ENCODE assay signal across 18 cellular contexts in the genomic region with DNA sequence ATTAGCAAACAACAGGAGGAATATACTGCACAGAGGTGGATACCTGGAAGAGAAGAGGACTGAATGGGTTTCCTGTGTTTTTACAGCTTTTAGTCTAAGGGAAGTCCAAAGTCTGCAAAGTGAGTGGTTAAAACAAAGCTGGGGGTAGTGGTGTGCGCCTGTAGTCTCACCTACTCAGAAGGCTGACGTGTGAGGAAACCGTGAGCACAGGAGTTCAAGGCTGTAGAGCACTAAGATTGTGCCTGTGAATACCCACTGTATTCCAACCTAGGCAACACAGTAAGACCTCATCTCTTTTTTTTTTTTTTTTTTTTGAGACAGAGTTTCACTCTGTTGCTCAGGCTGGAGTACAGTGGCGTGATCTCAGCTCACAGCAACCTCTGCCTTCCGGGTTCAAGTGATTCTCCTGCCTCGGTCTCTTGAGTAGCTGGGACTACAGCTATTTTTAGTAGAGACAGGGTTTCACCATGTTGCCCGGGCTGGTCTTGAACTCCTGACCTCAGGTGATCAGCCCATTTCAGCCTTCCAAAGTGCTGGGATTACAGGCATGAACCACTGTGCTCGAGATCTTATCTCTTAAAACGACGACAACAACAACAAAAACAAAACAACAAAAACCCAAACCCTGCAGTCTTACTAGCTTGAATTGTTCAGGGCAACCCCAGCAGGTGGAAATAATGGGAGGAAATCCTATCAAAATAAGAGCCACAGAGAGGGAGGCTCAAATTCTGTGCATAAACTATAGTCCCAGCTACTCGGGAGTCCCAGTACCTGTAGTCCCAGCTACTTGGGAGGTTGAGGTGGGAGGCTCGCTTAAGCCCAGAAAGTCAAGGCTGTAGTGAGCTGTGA. TPM values are rescaled to one million over a fixed set of nuclear protein-coding genes. Genes with fewer than 3 reads are reported as not detected.
DNase-seq lines count a peak whose midpoint lies in the region; ATAC-seq and FAIRE-seq lines count a peak whose summit lies in the region.
"Had no signal": no experiment of that assay in that cellular context is flagged by ENCODE, and none has a peak within 500 bp of the region (broad histone marks: within the 10 kb centered on the region; RNA-seq: fewer than 3 reads in every experiment).

No MANE protein-coding gene starts in this region.

- no peaks in the 10 kb centered on the region for H3K4me1 ChIP-seq in small intestine (ENCODE audit: control insufficient read depth in 2 of 2, insufficient read depth in 1 of 2, low read depth in 1 of 2, low read length in 1 of 2)
- H3K4me1 ChIP-seq: ascending aorta, gastrocnemius medialis had no signal

- H3K4me1 Mint-ChIP-seq in activated T-cell treated with anti-CD3 and anti-CD28 coated beads, Interleukin-2, amount 50 U/mL, for 72 hours (ENCODE audit: low read depth): peaks cover 15% of the 10 kb centered on the region
- H3K4me1 Mint-ChIP-seq in T-cell: peaks cover 9 to 14% (median 12%) of the 10 kb centered on the region in 3 donors
- peaks cover 8 to 10% of the 10 kb centered on the region in 2 donors for H3K4me1 Mint-ChIP-seq in immature natural killer cell

- peak in 1 of 2 donors; percentile 15 for DNase-seq in activated T-cell treated with anti-CD3 and anti-CD28 coated beads, Interleukin-2, amount 50 U/mL, for 72 hours
- no peak for DNase-seq in activated T-cell treated with anti-CD3 and anti-CD28 coated beads, Interleukin-2, amount 50 U/mL, for 1 hour
- DNase-seq in T-cell (peak in 4 of 34 experiments; percentile 11 to 29 (median 24)), immature natural killer cell (peak in 2 of 3 donors; percentile 16 to 29), small intestine (peak; percentile 61), GOT3 (lab: John Stamatoyannopoulos, UW) (no peak), T-helper 2 cell (no peak), NCI-H1436 (lab: John Stamatoyannopoulos, UW) (no peak)
- DNase-seq: activated CD8-positive, alpha-beta T cell treated with anti-CD3 and anti-CD28 coated beads for 36 hours; activated effector memory CD4-positive, alpha-beta T cell treated with Interleukin-2 at 50 U/mL for 16 hours; gastrocnemius medialis; naive B cell; NCI-H2081; NCI-H524 treated with DMSO at 0.1 percent for 48 hours; PC-9 had no signal

- no peaks in the 10 kb centered on the region for H3K9me3 ChIP-seq in small intestine (ENCODE audit: control insufficient read depth, low read depth)
- H3K9me3 ChIP-seq: ascending aorta, gastrocnemius medialis had no signal

- H3K9me3 Mint-ChIP-seq in activated T-cell treated with anti-CD3 and anti-CD28 coated beads, Interleukin-2, amount 50 U/mL, for 72 hours: no peaks in the 10 kb centered on the region
- H3K9me3 Mint-ChIP-seq in T-cell (no peaks in the 10 kb centered on the region), immature natural killer cell (no peaks in the 10 kb centered on the region)
- H3K9me3 Mint-ChIP-seq: activated CD8-positive, alpha-beta T cell treated with anti-CD3 and anti-CD28 coated beads for 36 hours; naive B cell had no signal

- CTCF ChIA-PET in T-cell (lab: Charles Lee): interaction anchor here in 1 of 2 donors (1.1 to 1.5 kb wide), 3 partner anchors 11 to 18 kb away, joined by 5 to 6 read pairs (median 6); no protein-coding TSS in a partner anchor

- POLR2A ChIA-PET in T-cell (lab: Charles Lee): interaction anchor here (0.6 kb wide), 2 partner anchors 194 to 1120 kb away, joined by 4 read pairs; no protein-coding TSS in a partner anchor

- H3K4me3 ChIP-seq in small intestine (ENCODE audit: low read depth in 1 of 2, low read length in 2 of 2): no peak overlapping the region
- H3K4me3 ChIP-seq: ascending aorta, gastrocnemius medialis, PC-9 had no signal

- no peaks in the 10 kb centered on the region for H3K36me3 Mint-ChIP-seq in activated T-cell treated with anti-CD3 and anti-CD28 coated beads, Interleukin-2, amount 50 U/mL, for 72 hours (ENCODE audit: insufficient read depth in 2 of 2)
- H3K36me3 Mint-ChIP-seq in T-cell (no peaks in the 10 kb centered on the region), immature natural killer cell (no peaks in the 10 kb centered on the region)
- H3K36me3 Mint-ChIP-seq: naive B cell had no signal

- H3K4me3 Mint-ChIP-seq in activated T-cell treated with anti-CD3 and anti-CD28 coated beads, Interleukin-2, amount 50 U/mL, for 72 hours: peak overlapping the region in 1 of 2 donors; percentile 40
- H3K4me3 Mint-ChIP-seq in T-cell: no peak overlapping the region
- peak overlapping the region in 2 of 5 donors; percentile 18 to 71 for H3K4me3 Mint-ChIP-seq in immature natural killer cell
- H3K4me3 Mint-ChIP-seq: activated CD8-positive, alpha-beta T cell treated with anti-CD3 and anti-CD28 coated beads for 36 hours had no signal

- WGBS in small intestine, 3 donors: 14 to 48% (median 25%) methylated on average over 12 of the region's 12 CpGs

- FAIRE-seq in small intestine (lab: Jason Lieb, UNC): no peak
- FAIRE-seq: GM12891 had no signal

- H3K27me3 Mint-ChIP-seq in activated T-cell treated with anti-CD3 and anti-CD28 coated beads, Interleukin-2, amount 50 U/mL, for 72 hours (ENCODE audit: low read depth): no peaks in the 10 kb centered on the region
- H3K27me3 Mint-ChIP-seq in T-cell (peaks cover 0 to 2% of the 10 kb centered on the region in 2 donors), immature natural killer cell (ENCODE audit: low read depth in 3 of 3) (peaks cover 5 to 11% (median 9%) of the 10 kb centered on the region in 3 donors)
- H3K27me3 Mint-ChIP-seq: naive B cell had no signal

- no peak overlapping the region for H3K27ac ChIP-seq in small intestine (ENCODE audit: low read depth in 1 of 2, low read length in 1 of 2)
- H3K27ac ChIP-seq: ascending aorta, epithelial cell of prostate, gastrocnemius medialis, PC-9 had no signal

- no peaks in the 10 kb centered on the region for H3K36me3 ChIP-seq in small intestine (ENCODE audit: control insufficient read depth in 2 of 2, insufficient read depth in 2 of 2, low read length in 2 of 2)
- H3K36me3 ChIP-seq: ascending aorta, gastrocnemius medialis had no signal

- no peaks in the 10 kb centered on the region for H3K27me3 ChIP-seq in small intestine (ENCODE audit: control insufficient read depth in 2 of 2, insufficient read depth in 2 of 2, low read length in 2 of 2)
- H3K27me3 ChIP-seq: ascending aorta, gastrocnemius medialis had no signal

- no peak overlapping the region for H3K27ac Mint-ChIP-seq in activated T-cell treated with anti-CD3 and anti-CD28 coated beads, Interleukin-2, amount 50 U/mL, for 72 hours
- H3K27ac Mint-ChIP-seq in T-cell (peak overlapping the region; percentile 41 to 58), immature natural killer cell (peak overlapping the region in 1 of 6 donors; percentile 37)
- H3K27ac Mint-ChIP-seq: activated CD8-positive, alpha-beta T cell treated with anti-CD3 and anti-CD28 coated beads for 36 hours had no signal

- peak; percentile 22 to 79 for ATAC-seq in activated T-cell treated with anti-CD3 and anti-CD28 coated beads, Interleukin-2, amount 50 U/mL, for 72 hours (replicated peaks in 1 of 2)
- ATAC-seq in T-cell (replicated peaks in 1 of 4): peak in 2 of 4 experiments; percentile 65 to 78
- ATAC-seq: activated CD8-positive, alpha-beta T cell treated with anti-CD3 and anti-CD28 coated beads for 36 hours; gastrocnemius medialis had no signal

RNA-seq across cellular contexts. Expression of a gene that starts 16.7 kb away (rescaled TPM):
- 10 to 100 TPM; 22.1 TPM for total RNA-seq in activated T-cell treated with anti-CD3 and anti-CD28 coated beads, Interleukin-2, amount 50 U/mL, for 72 hours
- 10 to 100 TPM; 11.1 to 18.0 (median 14.9) TPM for total RNA-seq in T-cell
- 1 to 10 TPM in 2 of 3 donors, under 1 TPM in 1; 0.76 to 4.2 (median 1.4) TPM for polyA plus RNA-seq in immature natural killer cell
- 10 to 100 TPM; 38.7 to 85.9 (median 52.4) TPM for polyA plus RNA-seq in small intestine

RNA-seq across cellular contexts. Expression of a gene that starts 18.9 kb away (rescaled TPM):
- total RNA-seq in activated T-cell treated with anti-CD3 and anti-CD28 coated beads, Interleukin-2, amount 50 U/mL, for 72 hours: 1 to 10 TPM; 2.4 to 4.3 TPM
- total RNA-seq in T-cell: 1 to 10 TPM in 4 of 5 donors, under 1 TPM in 1; 0.83 to 2.3 (median 2.1) TPM
- polyA plus RNA-seq in immature natural killer cell (not detected), small intestine (10 to 100 TPM in 2 of 3 donors, 1 to 10 TPM in 1; 2.7 to 81.0 (median 12.2) TPM)

RNA-seq across cellular contexts. Expression of a gene that starts 53.7 kb away (rescaled TPM):
- total RNA-seq in activated T-cell treated with anti-CD3 and anti-CD28 coated beads, Interleukin-2, amount 50 U/mL, for 72 hours: 100 to 1,000 TPM; 346 to 380 TPM
- total RNA-seq in T-cell: 100 to 1,000 TPM; 113 to 242 (median 129) TPM
- polyA plus RNA-seq in immature natural killer cell (100 to 1,000 TPM; 110 to 205 (median 127) TPM), small intestine (10 to 100 TPM; 49.0 to 76.5 (median 55.7) TPM)

Comparison
In these comparisons a context has a peak if more than half of its experiments do, and no peak if none do; other contexts are left out.
1. DNase-seq: peak in immature natural killer cell (2 of 3) and small intestine (single experiment); none in activated T-cell treated with anti-CD3 and anti-CD28 coated beads, Interleukin-2, amount 50 U/mL, for 1 hour (single experiment), GOT3 (single experiment), T-helper 2 cell (0 of 5) and NCI-H1436 (single experiment).